ENCODE assay signal across 25 cellular contexts in genomic region chr6:154874684-154875594, GRCh38.
DNase-seq lines count a peak whose midpoint lies in the region; ATAC-seq and TF ChIP-seq lines count a peak whose summit lies in the region.
"Had no signal": no experiment of that assay in that cellular context is flagged by ENCODE, and none has a peak within 500 bp of the region (broad histone marks: within the 10 kb centered on the region; RNA-seq: fewer than 3 reads in every experiment).

No MANE protein-coding gene starts in this region.

- no peak for ATAC-seq in CD4-positive, CD25-positive, alpha-beta regulatory T cell (ENCODE audit: low read depth in 2 of 2)
- ATAC-seq in Right ventricle myocardium inferior = no peak
- ATAC-seq: activated CD8-positive, alpha-beta T cell treated with anti-CD3 and anti-CD28 coated beads, Interleukin-2, amount 10 ng/mL, durations not matched to agents 7 days and 5 days; esophagus mucosa; left ventricle myocardium superior; right cardiac atrium had no signal

- intact Hi-C loops in Right ventricle myocardium inferior (cut with DNase I) = no loop called here

- H3K4me3 ChIP-seq in CD4-positive, CD25-positive, alpha-beta regulatory T cell (ENCODE audit: low read depth, low read length) = no peak overlapping the region
- H3K4me3 ChIP-seq in HUES48 (ENCODE audit: low read depth, low read length) = no peak overlapping the region
- H3K4me3 ChIP-seq: uterus had no signal

- H3K27ac Mint-ChIP-seq in CD4-positive, CD25-positive, alpha-beta regulatory T cell = peak overlapping the region in 2 of 3 donors; percentile 69 to 92
- peak overlapping the region; percentile 15 for H3K27ac Mint-ChIP-seq in neural crest cell (ENCODE audit: unreplicated experiment)
- H3K27ac Mint-ChIP-seq: activated CD8-positive, alpha-beta T cell treated with anti-CD3 and anti-CD28 coated beads, Interleukin-2, amount 10 ng/mL, durations not matched to agents 7 days and 5 days; activated T-cell treated with anti-CD3 and anti-CD28 coated beads, Interleukin-2, amount 50 U/mL, for 24 hours had no signal

- H3K27me3 Mint-ChIP-seq in CD4-positive, CD25-positive, alpha-beta regulatory T cell = no peaks in the 10 kb centered on the region
- H3K27me3 Mint-ChIP-seq in neural crest cell (ENCODE audit: low read depth) = no peaks in the 10 kb centered on the region
- H3K27me3 Mint-ChIP-seq: activated T-cell treated with anti-CD3 and anti-CD28 coated beads, Interleukin-2, amount 50 U/mL, for 24 hours; central memory CD8-positive, alpha-beta T cell had no signal

- no peaks in the 10 kb centered on the region for H3K36me3 ChIP-seq in CD4-positive, CD25-positive, alpha-beta regulatory T cell (ENCODE audit: control insufficient read depth, insufficient read depth, low read length)
- H3K36me3 ChIP-seq in HUES48 (ENCODE audit: control insufficient read depth, insufficient read depth, low read length) = no peaks in the 10 kb centered on the region
- H3K36me3 ChIP-seq: uterus had no signal

- H3K27ac ChIP-seq in CD4-positive, CD25-positive, alpha-beta regulatory T cell (ENCODE audit: insufficient read depth, low read length, poor library complexity, severe bottlenecking) = no peak overlapping the region
- peak overlapping the region; percentile 70 for H3K27ac ChIP-seq in HUES48 (ENCODE audit: low read depth, low read length)
- H3K27ac ChIP-seq: C4-2B, KMS-11, uterus had no signal

- no peak for TF ChIP-seq CTCF in neural crest cell (conservative IDR thresholded peaks at IDR 0.05)

- no peak for DNase-seq in CD4-positive, CD25-positive, alpha-beta regulatory T cell
- DNase-seq in fibroblast of gingiva (ENCODE audit: low read depth) (peak; percentile 57), neural crest cell (ENCODE audit: low read depth, low spot score) (no peak), H4 (ENCODE audit: low spot score) (no peak), foreskin melanocyte (no peak), Right ventricle myocardium inferior (ENCODE audit: missing footprints) (no peak), HuH-7 (ENCODE audit: low spot score) (no peak)
- DNase-seq: activated CD8-positive, alpha-beta T cell treated with anti-CD3 and anti-CD28 coated beads, Interleukin-2, amount 10 ng/mL, durations not matched to agents 7 days and 5 days; activated naive CD4-positive, alpha-beta T cell treated with Interleukin-2 at 50 U/mL for 16 hours; activated T-cell treated with anti-CD3 and anti-CD28 coated beads, Interleukin-2, amount 50 U/mL, for 24 hours; anterior cingulate cortex; effector CD4-positive, alpha-beta T cell; left ventricle myocardium superior; NCI-H1048; NCI-H2029 treated with DMSO at 0.1 percent for 48 hours; NCI-H510A treated with DMSO at 0.1 percent for 48 hours; occipital lobe; right cardiac atrium; T-helper 9 cell; uterus had no signal

- no peaks in the 10 kb centered on the region for H3K27me3 ChIP-seq in CD4-positive, CD25-positive, alpha-beta regulatory T cell (ENCODE audit: control insufficient read depth, insufficient read depth, low read length)
- H3K27me3 ChIP-seq in HUES48 (ENCODE audit: control insufficient read depth, insufficient read depth, low read length) = no peaks in the 10 kb centered on the region
- H3K27me3 ChIP-seq: uterus had no signal

- H3K9me3 Mint-ChIP-seq in CD4-positive, CD25-positive, alpha-beta regulatory T cell = no peaks in the 10 kb centered on the region
- H3K9me3 Mint-ChIP-seq in neural crest cell = no peaks in the 10 kb centered on the region
- H3K9me3 Mint-ChIP-seq: activated T-cell treated with anti-CD3 and anti-CD28 coated beads, Interleukin-2, amount 50 U/mL, for 24 hours; central memory CD8-positive, alpha-beta T cell had no signal

- peaks cover 36% of the 10 kb centered on the region for H3K36me3 Mint-ChIP-seq in CD4-positive, CD25-positive, alpha-beta regulatory T cell
- H3K36me3 Mint-ChIP-seq in neural crest cell (ENCODE audit: low read depth) = peaks cover 2% of the 10 kb centered on the region

- no peak overlapping the region for H3K4me3 Mint-ChIP-seq in CD4-positive, CD25-positive, alpha-beta regulatory T cell
- H3K4me3 Mint-ChIP-seq in neural crest cell = peak overlapping the region; percentile 2
- H3K4me3 Mint-ChIP-seq: activated CD8-positive, alpha-beta T cell treated with anti-CD3 and anti-CD28 coated beads, Interleukin-2, amount 10 ng/mL, durations not matched to agents 7 days and 5 days; activated T-cell treated with anti-CD3 and anti-CD28 coated beads, Interleukin-2, amount 50 U/mL, for 24 hours; central memory CD8-positive, alpha-beta T cell had no signal

- no peak overlapping the region for H3K9ac ChIP-seq in HUES48 (ENCODE audit: low read depth, low read length)
- H3K9ac ChIP-seq: KMS-11 had no signal

- H3K4me1 Mint-ChIP-seq in CD4-positive, CD25-positive, alpha-beta regulatory T cell = peaks cover 0 to 9% (median under 1%) of the 10 kb centered on the region in 4 donors
- peaks cover 47% of the 10 kb centered on the region for H3K4me1 Mint-ChIP-seq in neural crest cell

- no peaks in the 10 kb centered on the region for H3K4me1 ChIP-seq in CD4-positive, CD25-positive, alpha-beta regulatory T cell (ENCODE audit: control insufficient read depth, insufficient read depth, low read length, poor library complexity, severe bottlenecking)
- peaks cover 65% of the 10 kb centered on the region for H3K4me1 ChIP-seq in HUES48 (ENCODE audit: control insufficient read depth, insufficient read depth, low read length)

- H3K9me3 ChIP-seq in CD4-positive, CD25-positive, alpha-beta regulatory T cell (ENCODE audit: control insufficient read depth in 2 of 2, low read length in 2 of 2) = no peaks in the 10 kb centered on the region
- H3K9me3 ChIP-seq in HUES48 (ENCODE audit: control insufficient read depth, insufficient read depth, low read length) = no peaks in the 10 kb centered on the region
- H3K9me3 ChIP-seq: uterus had no signal
